In the genomic region with DNA sequence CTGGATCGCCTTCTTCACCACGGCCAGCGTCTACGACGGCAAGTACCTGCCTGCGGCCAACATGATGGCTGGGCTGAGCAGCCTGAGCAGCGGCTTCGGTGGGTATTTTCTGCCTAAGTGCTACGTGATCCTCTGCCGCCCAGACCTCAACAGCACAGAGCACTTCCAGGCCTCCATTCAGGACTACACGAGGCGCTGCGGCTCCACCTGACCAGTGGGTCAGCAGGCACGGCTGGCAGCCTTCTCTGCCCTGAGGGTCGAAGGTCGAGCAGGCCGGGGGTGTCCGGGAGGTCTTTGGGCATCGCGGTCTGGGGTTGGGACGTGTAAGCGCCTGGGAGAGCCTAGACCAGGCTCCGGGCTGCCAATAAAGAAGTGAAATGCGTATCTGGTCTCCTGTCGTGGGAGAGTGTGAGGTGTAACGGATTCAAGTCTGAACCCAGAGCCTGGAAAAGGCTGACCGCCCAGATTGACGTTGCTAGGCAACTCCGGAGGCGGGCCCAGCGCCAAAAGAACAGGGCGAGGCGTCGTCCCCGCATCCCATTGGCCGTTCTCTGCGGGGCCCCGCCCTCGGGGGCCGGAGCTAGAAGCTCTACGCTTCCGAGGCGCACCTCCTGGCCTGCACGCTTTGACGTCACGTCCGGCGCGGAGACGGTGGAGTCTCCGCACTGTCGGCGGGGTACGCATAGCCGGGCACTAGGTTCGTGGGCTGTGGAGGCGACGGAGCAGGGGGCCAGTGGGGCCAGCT, we compare ENCODE assay signal across 8 cellular contexts. TPM values are rescaled to one million over a fixed set of nuclear protein-coding genes. Genes with fewer than 3 reads are reported as not detected.
DNase-seq lines count a peak whose midpoint lies in the region; ATAC-seq, FAIRE-seq and TF ChIP-seq lines count a peak whose summit lies in the region.

A gene (plus strand): TSS at position 621 of the 745 bp plus-strand sequence. CDS start 616 bp downstream, outside the sequence.

- peak within 1 kb of the TSS; percentile 88 for H3K4me2 ChIP-seq in Loucy (ENCODE audit: low read depth, low read length, poor library complexity, severe bottlenecking)

- no peaks in the 10 kb centered on the region for H3K27me3 Mint-ChIP-seq in natural killer cell (ENCODE audit: low read depth in 2 of 2)

- no peaks in the 10 kb centered on the region for H3K9me3 Mint-ChIP-seq in natural killer cell

- no peaks in the 10 kb centered on the region for H3K9me2 ChIP-seq in Loucy (replicated peaks; ENCODE audit: low read depth, low read length)

- peak within 1 kb of the TSS; percentile 61 for H2AFZ ChIP-seq in Loucy (ENCODE audit: low read length)

- peak within 1 kb of the TSS; percentile 93 for H3K4me3 Mint-ChIP-seq in natural killer cell

- H4K20me1 ChIP-seq in Loucy (ENCODE audit: insufficient read depth, low read length, poor library complexity, severe bottlenecking) = peaks cover 17% of the 10 kb centered on the region

- H3K9ac ChIP-seq in Loucy (ENCODE audit: low read depth, low read length, poor library complexity, severe bottlenecking) = peak within 1 kb of the TSS; percentile 77

- peak; percentile 98 for DNase-seq in EL
- peak; percentile 94 for DNase-seq in H54 (ENCODE audit: insufficient read length, low spot score)
- DNase-seq in activated T-helper 9 cell treated with anti-CD3 and anti-CD28 coated beads, Interleukin-2, amount 50 U/mL, for 16 hours (ENCODE audit: low read depth) = peak; percentile 96
- DNase-seq in fibroblast of peridontal ligament (ENCODE audit: extremely low read depth) = peak; percentile 94
- peak; percentile 97 for DNase-seq in natural killer cell
- peak; percentile 97 for DNase-seq in stimulated activated naive CD4-positive, alpha-beta T cell treated with Interleukin-2 at 50 U/mL for 16 hours (lab: John Stamatoyannopoulos, UW)

- H3K27me3 ChIP-seq in Loucy (ENCODE audit: insufficient read depth, low read length, poor library complexity, severe bottlenecking) = no peaks in the 10 kb centered on the region

- H3K36me3 ChIP-seq in Loucy (ENCODE audit: insufficient read depth, low read length) = no peaks in the 10 kb centered on the region

- peaks cover 17% of the 10 kb centered on the region for H3K4me1 ChIP-seq in Loucy (ENCODE audit: insufficient read depth, low read length, poor library complexity, severe bottlenecking)

- peak within 1 kb of the TSS; percentile 94 to 99 for H3K27ac Mint-ChIP-seq in natural killer cell

- TF ChIP-seq POLR2A in H54 (IDR thresholded peaks at IDR 0.05; ENCODE audit: low read depth, low read length) (peak; percentile 94), Raji (IDR thresholded peaks at IDR 0.05; ENCODE audit: insufficient read depth, low read depth, low read length) (peak; percentile 100)

- H3K36me3 Mint-ChIP-seq in natural killer cell = no peaks in the 10 kb centered on the region

- H3K4me3 ChIP-seq in Loucy (ENCODE audit: low read length, poor library complexity, severe bottlenecking) = peak within 1 kb of the TSS; percentile 83

- H3K4me1 Mint-ChIP-seq in natural killer cell = peaks cover 11 to 39% of the 10 kb centered on the region in 2 donors

- FAIRE-seq in H54 (lab: Jason Lieb, UNC) = peak; percentile 82

- H3K79me2 ChIP-seq in Loucy (ENCODE audit: insufficient read depth, low read length) = peaks cover 26% of the 10 kb centered on the region

- H3F3A ChIP-seq in Loucy (ENCODE audit: low read depth) = no peaks in the 10 kb centered on the region

- no peaks in the 10 kb centered on the region for H3K9me3 ChIP-seq in Loucy (ENCODE audit: insufficient read depth, low read depth, low read length)

- intact Hi-C loops in natural killer cell (cut with micrococcal nuclease) = loop anchor here (1.0 kb wide), 1 partner anchor 22 kb away; no protein-coding TSS in a partner anchor

- ATAC-seq in natural killer cell = peak; percentile 97 to 98 (median 97)

- TF ChIP-seq CTCF in Loucy (conservative IDR thresholded peaks at IDR 0.05; ENCODE audit: low read length) = no peak
- TF ChIP-seq CTCF in natural killer cell (IDR thresholded peaks at IDR 0.05) = no peak

RNA-seq across cellular contexts. Expression of the gene that starts here (rescaled TPM):
- total RNA-seq in natural killer cell = 10 to 100 TPM; 45.6 to 56.4 (median 54.0) TPM

Comparison
In these comparisons a context has a peak if more than half of its experiments do, and no peak if none do; other contexts are left out.
1. Peak in every context shown above with its lines: DNase-seq, ATAC-seq and H3K4me3 ChIP-seq.